In the genomic region with DNA sequence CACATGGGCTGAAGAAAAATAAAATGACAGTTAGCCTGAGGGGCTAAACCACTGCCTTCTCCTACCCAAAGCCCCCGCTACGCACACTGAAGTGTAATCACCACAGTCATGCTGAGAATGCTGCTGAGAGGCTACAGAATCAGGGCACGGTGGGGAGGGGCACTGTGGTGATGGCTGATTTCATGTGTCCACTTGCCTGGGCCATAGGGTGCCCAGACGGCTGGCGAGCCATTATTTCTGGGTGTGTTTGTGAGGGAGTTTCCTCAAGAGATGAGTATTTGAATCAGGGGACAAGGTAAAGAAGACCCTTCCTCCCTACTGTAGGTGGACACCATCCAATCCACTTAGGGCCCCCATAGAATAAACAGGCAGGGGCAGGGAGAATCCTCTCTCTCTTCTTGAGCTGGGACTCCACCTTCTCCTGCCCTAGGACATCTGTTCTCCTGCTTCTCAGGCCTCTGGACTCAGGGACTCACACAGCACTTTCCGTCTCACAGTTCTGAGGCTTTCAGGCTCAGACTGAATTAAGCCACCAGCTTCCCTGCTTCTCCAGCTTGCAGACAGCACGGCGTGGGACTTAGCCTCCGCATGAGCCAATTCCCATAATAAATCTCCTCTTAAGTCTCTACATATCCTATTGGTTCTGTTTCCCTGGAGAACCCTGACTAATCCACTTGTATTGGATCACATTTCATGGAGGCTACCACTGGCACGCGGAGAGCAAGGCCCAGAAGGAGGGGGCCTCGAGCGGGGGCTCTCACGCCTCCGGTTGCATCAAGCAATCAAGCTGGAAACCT, we compare ENCODE assay signal across 21 cellular contexts.
"Had no signal": no experiment of that assay in that cellular context is flagged by ENCODE, and none has a peak within 500 bp of the region (broad histone marks: within the 10 kb centered on the region; RNA-seq: fewer than 3 reads in every experiment).

No MANE protein-coding gene starts in this region.

- H3K27ac Mint-ChIP-seq: activated naive CD8-positive, alpha-beta T cell; activated T-cell treated with anti-CD3 and anti-CD28 coated beads, Interleukin-2, amount 50 U/mL, for 72 hours; stimulated activated memory B cell treated with anti-CD40 and anti-IgM and Interleukin-4, amounts not matched to agents 10 μg/mL and 1 μg/mL and 100 μg/mL, for 72 hours; T-helper 1 cell treated with Interleukin-12 subunit alpha and Interleukin-12 subunit beta and Interleukin-4 antibody, amounts not matched to agents 30 μg/mL and 1 μg/mL, for 36 hours had no signal

- H3K4me3 ChIP-seq: cardiac muscle cell, left ventricle myocardium inferior, pancreas, spleen, thoracic aorta, upper lobe of left lung had no signal

- H3K36me3 ChIP-seq: cardiac muscle cell, left ventricle myocardium inferior, neutrophil, pancreas, spleen, thoracic aorta, upper lobe of left lung had no signal

- H3K4me3 Mint-ChIP-seq: activated naive CD8-positive, alpha-beta T cell; activated T-cell treated with anti-CD3 and anti-CD28 coated beads, Interleukin-2, amount 50 U/mL, for 72 hours; naive B cell; stimulated activated memory B cell treated with anti-CD40 and anti-IgM and Interleukin-4, amounts not matched to agents 10 μg/mL and 1 μg/mL and 100 μg/mL, for 72 hours; T-helper 1 cell treated with Interleukin-12 subunit alpha and Interleukin-12 subunit beta and Interleukin-4 antibody, amounts not matched to agents 30 μg/mL and 1 μg/mL, for 36 hours had no signal

- H3K36me3 Mint-ChIP-seq: activated naive CD8-positive, alpha-beta T cell; naive B cell; stimulated activated memory B cell treated with anti-CD40 and anti-IgM and Interleukin-4, amounts not matched to agents 10 μg/mL and 1 μg/mL and 100 μg/mL, for 72 hours had no signal

- H3K27ac ChIP-seq: cardiac muscle cell, foreskin keratinocyte, left ventricle myocardium inferior, neutrophil, pancreas, spleen, thoracic aorta, upper lobe of left lung had no signal

- DNase-seq: activated CD4-positive, alpha-beta T cell treated with anti-CD3 and anti-CD28 coated beads, Interleukin-2, amount 50 U/mL, for 1 hour; activated CD4-positive, CD25-positive, alpha-beta regulatory T cell treated with anti-CD3 and anti-CD28 coated beads, Interleukin-2, amount 50 U/mL, for 72 hours; activated CD8-positive, alpha-beta memory T cell treated with anti-CD3 and anti-CD28 coated beads for 24 hours; activated effector memory CD4-positive, alpha-beta T cell treated with anti-CD3 and anti-CD28 coated beads, Interleukin-2, amount 50 U/mL, for 16 hours; activated T-cell treated with anti-CD3 and anti-CD28 coated beads, Interleukin-2, amount 50 U/mL, for 72 hours; dermis blood vessel endothelial cell; effector memory CD4-positive, alpha-beta T cell; foreskin keratinocyte; left ventricle myocardium inferior; naive B cell; pancreas; spleen; stimulated activated CD4-positive, alpha-beta T cell treated with anti-CD3 and anti-CD28 coated beads, Interleukin-4, amount 100 ng/mL, for 4 hours; upper lobe of left lung had no signal

- ATAC-seq: activated T-cell treated with anti-CD3 and anti-CD28 coated beads, Interleukin-2, amount 50 U/mL, for 72 hours; foreskin keratinocyte; pancreas; sciatic nerve; stimulated activated memory B cell treated with anti-CD40 and anti-IgM and Interleukin-4, amounts not matched to agents 10 μg/mL and 1 μg/mL and 100 μg/mL, for 72 hours had no signal

- H3K27me3 ChIP-seq: cardiac muscle cell, foreskin keratinocyte, neutrophil, pancreas, upper lobe of left lung had no signal

- H3K4me1 ChIP-seq: foreskin keratinocyte, left ventricle myocardium inferior, pancreas, upper lobe of left lung had no signal

- H3K9me3 Mint-ChIP-seq: activated T-cell treated with anti-CD3 and anti-CD28 coated beads, Interleukin-2, amount 50 U/mL, for 72 hours; T-helper 1 cell treated with Interleukin-12 subunit alpha and Interleukin-12 subunit beta and Interleukin-4 antibody, amounts not matched to agents 30 μg/mL and 1 μg/mL, for 36 hours had no signal

- H3K9me3 ChIP-seq: left ventricle myocardium inferior, neutrophil, pancreas, spleen, thoracic aorta, upper lobe of left lung had no signal
